33 cellular contexts compared by ENCODE assay signal in the genomic region with DNA sequence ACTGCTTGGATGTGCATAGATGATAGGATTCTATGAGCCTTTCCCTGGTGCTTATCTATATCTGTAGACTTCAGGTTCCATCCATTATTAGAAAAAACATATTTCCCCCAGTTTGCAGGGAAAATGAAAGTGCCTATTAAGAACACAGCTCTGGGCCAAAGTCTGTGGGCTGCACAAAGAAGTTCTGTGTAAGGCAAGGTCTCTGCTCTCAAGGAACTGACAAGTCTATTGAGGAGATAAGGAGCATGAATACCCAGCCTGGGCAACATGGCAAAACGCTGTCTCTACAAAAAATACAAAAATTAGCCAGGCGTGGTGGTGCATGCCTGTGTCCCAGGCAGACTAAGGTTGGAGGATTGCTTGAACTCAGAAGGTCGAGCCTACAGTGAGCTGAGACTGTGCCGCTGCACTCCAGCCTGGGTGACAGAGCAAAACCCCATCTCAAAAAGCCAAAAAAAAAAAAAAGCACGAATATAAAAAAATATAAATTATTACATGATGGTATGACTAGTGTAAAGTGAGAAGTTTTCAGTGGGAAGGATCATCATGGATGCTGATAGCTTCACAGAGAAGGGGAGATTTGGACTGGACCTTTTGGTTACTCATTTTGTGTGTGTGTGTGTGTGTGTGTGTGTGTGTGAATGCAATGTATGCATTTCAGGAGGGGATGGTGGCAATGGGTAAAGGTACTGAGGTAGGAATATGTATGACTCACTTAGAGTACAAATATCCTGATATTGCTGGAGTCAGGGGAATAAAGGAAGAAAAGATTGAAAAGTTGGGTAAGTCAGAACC.
"Had no signal": no experiment of that assay in that cellular context is flagged by ENCODE, and none has a peak within 500 bp of the region (broad histone marks: within the 10 kb centered on the region; RNA-seq: fewer than 3 reads in every experiment).

No MANE protein-coding gene starts in this region.

- H3K9me3 Mint-ChIP-seq: activated CD4-positive, alpha-beta memory T cell treated with anti-CD3 and anti-CD28 coated beads, Interleukin-2, amount 10 ng/mL, durations not matched to agents 7 days and 5 days; activated naive CD4-positive, alpha-beta T cell treated with anti-CD3 and anti-CD28 coated beads, Interleukin-2, amount 10 ng/mL, durations not matched to agents 7 days and 5 days; central memory CD8-positive, alpha-beta T cell had no signal

- H3K27ac Mint-ChIP-seq: activated CD4-positive, alpha-beta memory T cell treated with anti-CD3 and anti-CD28 coated beads, Interleukin-2, amount 10 ng/mL, durations not matched to agents 7 days and 5 days; activated CD8-positive, alpha-beta memory T cell treated with anti-CD3 and anti-CD28 coated beads, Interleukin-2, amount 10 ng/mL, durations not matched to agents 7 days and 5 days; activated naive CD4-positive, alpha-beta T cell treated with anti-CD3 and anti-CD28 coated beads, Interleukin-2, amount 10 ng/mL, durations not matched to agents 7 days and 5 days; activated naive CD8-positive, alpha-beta T cell had no signal

- DNase-seq: activated CD4-positive, alpha-beta memory T cell treated with anti-CD3 and anti-CD28 coated beads, Interleukin-2, amount 10 ng/mL, durations not matched to agents 7 days and 5 days; activated CD4-positive, alpha-beta T cell treated with anti-CD3 and anti-CD28 coated beads for 1 hour; activated CD4-positive, alpha-beta T cell treated with anti-CD3 and anti-CD28 coated beads for 48 hours; activated CD4-positive, CD25-positive, alpha-beta regulatory T cell; activated CD8-positive, alpha-beta memory T cell treated with anti-CD3 and anti-CD28 coated beads for 24 hours; activated CD8-positive, alpha-beta memory T cell treated with anti-CD3 and anti-CD28 coated beads, Interleukin-2, amount 10 ng/mL, durations not matched to agents 7 days and 5 days; activated CD8-positive, alpha-beta memory T cell treated with anti-CD3 and anti-CD28 coated beads, Interleukin-2, amount 50 U/mL, for 48 hours; activated effector memory CD4-positive, alpha-beta T cell treated with Interleukin-2 at 50 U/mL for 16 hours; activated naive CD4-positive, alpha-beta T cell treated with anti-CD3 and anti-CD28 coated beads, Interleukin-2, amount 10 ng/mL, durations not matched to agents 7 days and 5 days; activated T-cell treated with anti-CD3 and anti-CD28 coated beads, Interleukin-2, amount 50 U/mL, for 48 hours; amygdala; Karpas-422; MG63; NCI-H1048; NCI-H1105 treated with DMSO at 0.1 percent for 48 hours; NCI-H1436 treated with DMSO at 0.1 percent for 48 hours; NCI-H1694 treated with DMSO at 0.1 percent for 48 hours; NCI-H2029; NCI-H345; NCI-H524 treated with DMSO at 0.1 percent for 48 hours; RPMI8226; SHP77 treated with DMSO at 0.1 percent for 48 hours; SW 1271; T-helper 1 cell; T-helper 2 cell; T1000; WERI-Rb-1 had no signal

- H3K4me3 Mint-ChIP-seq: activated CD4-positive, alpha-beta memory T cell treated with anti-CD3 and anti-CD28 coated beads, Interleukin-2, amount 10 ng/mL, durations not matched to agents 7 days and 5 days; activated CD8-positive, alpha-beta memory T cell treated with anti-CD3 and anti-CD28 coated beads, Interleukin-2, amount 10 ng/mL, durations not matched to agents 7 days and 5 days; activated naive CD4-positive, alpha-beta T cell treated with anti-CD3 and anti-CD28 coated beads, Interleukin-2, amount 10 ng/mL, durations not matched to agents 7 days and 5 days; activated naive CD8-positive, alpha-beta T cell; central memory CD8-positive, alpha-beta T cell had no signal

- H3K4me1 Mint-ChIP-seq: central memory CD8-positive, alpha-beta T cell had no signal

- H3K4me1 ChIP-seq: ascending aorta, Peyer's patch had no signal

- H3K27me3 Mint-ChIP-seq: activated CD4-positive, alpha-beta memory T cell treated with anti-CD3 and anti-CD28 coated beads, Interleukin-2, amount 10 ng/mL, durations not matched to agents 7 days and 5 days; activated naive CD8-positive, alpha-beta T cell; central memory CD8-positive, alpha-beta T cell had no signal

- H3K27ac ChIP-seq: ascending aorta, cardiac muscle cell, Peyer's patch, SJSA1, WERI-Rb-1 had no signal

- H3K36me3 ChIP-seq: ascending aorta, cardiac muscle cell, MG63, Peyer's patch, SJSA1, WERI-Rb-1 had no signal

- H3K9me3 ChIP-seq: ascending aorta, MG63, Peyer's patch, SJSA1 had no signal

- H3K4me3 ChIP-seq: ascending aorta, cardiac muscle cell, MG63, Peyer's patch, SJSA1 had no signal

- H3K27me3 ChIP-seq: ascending aorta, cardiac muscle cell, MG63, Peyer's patch, SJSA1 had no signal

- H3K36me3 Mint-ChIP-seq: activated CD8-positive, alpha-beta memory T cell treated with anti-CD3 and anti-CD28 coated beads, Interleukin-2, amount 10 ng/mL, durations not matched to agents 7 days and 5 days; activated naive CD4-positive, alpha-beta T cell treated with anti-CD3 and anti-CD28 coated beads, Interleukin-2, amount 10 ng/mL, durations not matched to agents 7 days and 5 days had no signal
